ENCODE assay signal across 18 cellular contexts in the genomic region with DNA sequence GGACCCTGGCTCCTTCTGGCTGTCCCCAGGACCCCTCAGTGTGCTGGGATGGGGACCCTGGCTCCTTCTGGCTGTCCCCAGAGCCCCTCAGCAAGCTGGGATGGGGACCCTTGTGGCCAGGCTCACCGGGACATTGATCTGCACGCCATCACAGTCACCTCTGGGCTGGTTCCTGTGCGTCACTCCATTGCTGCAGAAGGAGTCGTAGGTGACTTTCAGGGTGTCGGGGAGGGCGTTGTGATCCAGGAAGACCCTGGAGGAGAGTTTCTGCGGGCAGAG. TPM values are rescaled to one million over a fixed set of nuclear protein-coding genes. Genes with fewer than 3 reads are reported as not detected.
DNase-seq lines count a peak whose midpoint lies in the region; ATAC-seq, FAIRE-seq and TF ChIP-seq lines count a peak whose summit lies in the region.
"Had no signal": no experiment of that assay in that cellular context is flagged by ENCODE, and none has a peak within 500 bp of the region (broad histone marks: within the 10 kb centered on the region; RNA-seq: fewer than 3 reads in every experiment).

No MANE protein-coding gene starts in this region.

- BruUV-seq in GM12878 (replicated peaks; lab: Mats Ljungman, UMichigan), result no TSS peak

- CTCF ChIA-PET in SK-N-SH (lab: Yijun Ruan, JAX) (interaction anchor here (1.1 to 5.5 kb wide), 13 partner anchors 12 to 247 kb away, joined by 3 to 39 read pairs (median 6); no protein-coding TSS in a partner anchor), GM12878 (lab: Yijun Ruan, JAX) (interaction anchor here (1.1 to 5.5 kb wide), 11 partner anchors 11 to 244 kb away, joined by 3 to 80 read pairs (median 5); no protein-coding TSS in a partner anchor)
- CTCF ChIA-PET in CD4-positive, alpha-beta T cell (lab: Charles Lee), result interaction anchor here (1.1 to 5.3 kb wide), 6 partner anchors 18 to 92 kb away, joined by 3 to 56 read pairs (median 4); a partner anchor contains a TSS

- H3K9me2 ChIP-seq in SK-N-SH, result no peaks in the 10 kb centered on the region

- no peak overlapping the region for H3K4me3 ChIP-seq in SK-N-SH (ENCODE audit: low read depth in 2 of 2, low read length in 1 of 2)
- H3K4me3 ChIP-seq in GM12878, result no peak overlapping the region
- H3K4me3 ChIP-seq in uterus, result no peak overlapping the region
- H3K4me3 ChIP-seq: adrenal gland, ovary, SJSA1 had no signal

- H3K36me3 ChIP-seq in SK-N-SH (replicated peaks in 1 of 2; ENCODE audit: control insufficient read depth in 1 of 2, insufficient read depth in 2 of 2, low read length in 1 of 2) (no peaks in the 10 kb centered on the region), GM12878 (ENCODE audit: control insufficient read depth in 2 of 2, insufficient read depth in 2 of 2, low read length in 1 of 2) (peaks cover 3 to 9% of the 10 kb centered on the region in 2 experiments; a peak in 3 of 4 replicates), uterus (no peaks in the 10 kb centered on the region)
- H3K36me3 ChIP-seq: adrenal gland, brain microvascular endothelial cell, ovary had no signal

- H3K27ac Mint-ChIP-seq in CD4-positive, alpha-beta T cell, result peak overlapping the region; percentile 79
- no peak overlapping the region for H3K27ac Mint-ChIP-seq in nephron progenitor cell
- H3K27ac Mint-ChIP-seq: stimulated activated naive B cell treated with anti-CD40 and anti-IgM and Interleukin-4, amounts not matched to agents 10 μg/mL and 1 μg/mL and 100 μg/mL, for 72 hours had no signal

- H3F3A ChIP-seq in SK-N-SH (replicated peaks; ENCODE audit: insufficient read depth), result no peaks in the 10 kb centered on the region

- ATAC-seq in SK-N-SH treated with all-trans-retinoic acid at 6 μM for 48 hours, result peak; percentile 6; the same call in 1 of the 3 replicates
- no peak for ATAC-seq in CD4-positive, alpha-beta T cell (ENCODE audit: poor library complexity)
- ATAC-seq in GM12878, result peak; percentile 9
- no peak for ATAC-seq in GM19455 (IDR thresholded peaks at IDR 0.05; ENCODE audit: unreplicated experiment)

- peaks cover 0 to 5% of the 10 kb centered on the region in 2 experiments; a peak in 1 of 4 replicates for H3K4me1 ChIP-seq in SK-N-SH (ENCODE audit: control insufficient read depth in 1 of 2, insufficient read depth in 2 of 2, low read depth in 1 of 2, low read length in 1 of 2)
- no peaks in the 10 kb centered on the region for H3K4me1 ChIP-seq in GM12878 (ENCODE audit: control insufficient read depth, insufficient read depth, low read length)
- no peaks in the 10 kb centered on the region for H3K4me1 ChIP-seq in uterus
- H3K4me1 ChIP-seq: adrenal gland had no signal

- SMC1A ChIA-PET in GM12878 (lab: Charles Lee; ENCODE audit: uncharacterized antibody, unreplicated experiment), result interaction anchor here (0.6 to 6.1 kb wide), 2 partner anchors 36 to 40 kb away, joined by 3 to 56 read pairs; no protein-coding TSS in a partner anchor

- H3K4me1 Mint-ChIP-seq in CD4-positive, alpha-beta T cell (ENCODE audit: low read depth), result peaks cover 15% of the 10 kb centered on the region
- peaks cover 21% of the 10 kb centered on the region for H3K4me1 Mint-ChIP-seq in nephron progenitor cell

- no peak for TF ChIP-seq EP300 in SK-N-SH (IDR thresholded peaks at IDR 0.05; ENCODE audit: borderline replicate concordance in 1 of 2, low read depth in 1 of 2, low read length in 1 of 2)
- no peak for TF ChIP-seq EP300 in GM12878 (IDR thresholded peaks at IDR 0.05; ENCODE audit: borderline replicate concordance in 1 of 2, control insufficient read depth in 1 of 2, low read depth in 2 of 2, low read length in 2 of 2)

- H3K27me3 ChIP-seq in SK-N-SH (ENCODE audit: insufficient read depth) (peaks cover 5% of the 10 kb centered on the region; the same call in 1 of the 2 replicates), GM12878 (replicated peaks in 1 of 2; ENCODE audit: control insufficient read depth in 2 of 2, insufficient read depth in 2 of 2, low read length in 1 of 2) (no peaks in the 10 kb centered on the region), uterus (no peaks in the 10 kb centered on the region)
- H3K27me3 ChIP-seq in CD4-positive, alpha-beta T cell (ENCODE audit: control insufficient read depth, insufficient read depth, low read length), result no peaks in the 10 kb centered on the region
- H3K27me3 ChIP-seq: adrenal gland, ovary, SJSA1 had no signal

- H3K9me3 Mint-ChIP-seq in CD4-positive, alpha-beta T cell, result no peaks in the 10 kb centered on the region
- no peaks in the 10 kb centered on the region for H3K9me3 Mint-ChIP-seq in nephron progenitor cell
- H3K9me3 Mint-ChIP-seq: stimulated activated naive B cell treated with anti-CD40 and anti-IgM and Interleukin-4, amounts not matched to agents 10 μg/mL and 1 μg/mL and 100 μg/mL, for 72 hours; T-helper 1 cell treated with Interleukin-12 subunit alpha and Interleukin-12 subunit beta and Interleukin-4 antibody, amounts not matched to agents 30 μg/mL and 1 μg/mL, for 36 hours had no signal

- H4K20me1 ChIP-seq in SK-N-SH (ENCODE audit: insufficient read depth), result no peaks in the 10 kb centered on the region
- no peaks in the 10 kb centered on the region for H4K20me1 ChIP-seq in GM12878 (ENCODE audit: control insufficient read depth, insufficient read depth)

- H3K9me3 ChIP-seq in SK-N-SH (no peaks in the 10 kb centered on the region), GM12878 (replicated peaks; ENCODE audit: control insufficient read depth, insufficient read depth, low read length) (no peaks in the 10 kb centered on the region), uterus (no peaks in the 10 kb centered on the region)
- no peaks in the 10 kb centered on the region for H3K9me3 ChIP-seq in CD4-positive, alpha-beta T cell (ENCODE audit: control insufficient read depth, low read length)
- H3K9me3 ChIP-seq: adrenal gland, ovary, SJSA1 had no signal

- intact Hi-C loops in CD4-positive, alpha-beta T cell (cut with DNase I, micrococcal nuclease), result loop anchor here (1.0 to 2.0 kb wide), 2 partner anchors 18 kb away; no protein-coding TSS in a partner anchor
- intact Hi-C loops in GM12878 (cut with micrococcal nuclease; ENCODE audit: unreplicated experiment) (no loop called here), uterus (cut with DNase I; ENCODE audit: low total_unique reads) (no loop called here)

- no peak for TF ChIP-seq CTCF in SK-N-SH (IDR thresholded peaks at IDR 0.05)
- TF ChIP-seq CTCF in CD4-positive, alpha-beta T cell (IDR thresholded peaks at IDR 0.05), result no peak
- TF ChIP-seq CTCF in GM12878 (IDR thresholded peaks at IDR 0.05 in 2 of 3, conservative IDR thresholded peaks at IDR 0.05 in 1 of 3; ENCODE audit: control insufficient read depth in 2 of 3, extremely low read depth in 1 of 3, insufficient read depth in 1 of 3, low read depth in 3 of 3, low read length in 3 of 3), result no peak
- TF ChIP-seq CTCF in nephron progenitor cell (IDR thresholded peaks at IDR 0.05), result no peak
- TF ChIP-seq CTCF in uterus (IDR thresholded peaks at IDR 0.05), result no peak

- H3K27me3 Mint-ChIP-seq in CD4-positive, alpha-beta T cell, result no peaks in the 10 kb centered on the region
- peaks cover 23% of the 10 kb centered on the region for H3K27me3 Mint-ChIP-seq in nephron progenitor cell (ENCODE audit: low read depth, poor library complexity)
- H3K27me3 Mint-ChIP-seq: stimulated activated naive B cell treated with anti-CD40 and anti-IgM and Interleukin-4, amounts not matched to agents 10 μg/mL and 1 μg/mL and 100 μg/mL, for 72 hours had no signal

- WGBS in SK-N-SH (ENCODE audit: low lambda C conversion rate), result no CpG with 5 or more reads among the region's 7 CpGs
- 97% methylated on average over 7 of the region's 7 CpGs for WGBS in GM12878 (ENCODE audit: insufficient coverage, insufficient replicate concordance, low lambda C conversion rate, missing lambda C conversion rate)

- H3K4me2 ChIP-seq in SK-N-SH (no peak overlapping the region), GM12878 (ENCODE audit: control insufficient read depth, insufficient read depth) (no peak overlapping the region)

- no peak for TF ChIP-seq RAD21 in SK-N-SH (IDR thresholded peaks at IDR 0.05; ENCODE audit: low read length)
- no peak for TF ChIP-seq RAD21 in GM12878 (IDR thresholded peaks at IDR 0.05; ENCODE audit: insufficient read depth, low read depth, low read length)

- H3K27ac ChIP-seq in SK-N-SH (ENCODE audit: low read depth in 2 of 2, low read length in 1 of 2) (no peak overlapping the region), GM12878 (ENCODE audit: control insufficient read depth, insufficient read depth) (no peak overlapping the region), uterus (no peak overlapping the region)
- no peak overlapping the region for H3K27ac ChIP-seq in CD4-positive, alpha-beta T cell (ENCODE audit: low read depth, low read length)
- H3K27ac ChIP-seq: 22Rv1, adrenal gland, brain microvascular endothelial cell, ovary had no signal

- no peak overlapping the region for H3K9ac ChIP-seq in SK-N-SH
- H3K9ac ChIP-seq in GM12878 (ENCODE audit: control insufficient read depth, insufficient read depth, low read length), result no peak overlapping the region

- H3K79me2 ChIP-seq in SK-N-SH (ENCODE audit: insufficient read depth) (no peaks in the 10 kb centered on the region), GM12878 (ENCODE audit: control insufficient read depth, insufficient read depth, low read length) (no peaks in the 10 kb centered on the region)

- RAD21 ChIA-PET in GM12878 (lab: Charles Lee; ENCODE audit: unreplicated experiment), result interaction anchor here (1.5 to 3.9 kb wide), 4 partner anchors 34 to 41 kb away, joined by 5 to 32 read pairs (median 6); no protein-coding TSS in a partner anchor

- FAIRE-seq in GM12878 (lab: Jason Lieb, UNC), result no peak
- FAIRE-seq: H54, RCC 7860 had no signal

- in situ Hi-C loops in GM12878 (cut with MboI), result no loop called here

- H2AFZ ChIP-seq in SK-N-SH (ENCODE audit: low read depth) (no peak overlapping the region), GM12878 (ENCODE audit: control insufficient read depth, low read depth, low read length) (no peak overlapping the region)

- DNase-seq in SK-N-SH, result no peak
- no peak for DNase-seq in CD4-positive, alpha-beta T cell
- no peak for DNase-seq in GM12878 (ENCODE audit: low read depth, low spot score)
- peak; percentile 1 for DNase-seq in nephron progenitor cell
- no peak for DNase-seq in uterus
- DNase-seq in foreskin melanocyte, result no peak
- DNase-seq: NCI-H187 treated with DMSO at 0.1 percent for 48 hours had no signal

- POLR2A ChIA-PET in SK-N-SH (lab: Yijun Ruan, JAX) (no interaction called here), GM12878 (lab: Charles Lee) (interaction anchor here (1.1 to 1.8 kb wide), 2 partner anchors 9 to 39 kb away, joined by 3 to 9 read pairs; no protein-coding TSS in a partner anchor)
- POLR2A ChIA-PET in CD4-positive, alpha-beta T cell (lab: Charles Lee), result interaction anchor here (0.8 to 4.6 kb wide), 6 partner anchors 14 to 47 kb away, joined by 3 to 26 read pairs (median 4); a partner anchor contains a TSS

- H3K4me3 Mint-ChIP-seq in CD4-positive, alpha-beta T cell, result no peak overlapping the region
- H3K4me3 Mint-ChIP-seq in nephron progenitor cell, result no peak overlapping the region
- H3K4me3 Mint-ChIP-seq: stimulated activated naive B cell treated with anti-CD40 and anti-IgM and Interleukin-4, amounts not matched to agents 10 μg/mL and 1 μg/mL and 100 μg/mL, for 72 hours; T-helper 1 cell treated with Interleukin-12 subunit alpha and Interleukin-12 subunit beta and Interleukin-4 antibody, amounts not matched to agents 30 μg/mL and 1 μg/mL, for 36 hours had no signal

- peaks cover 55% of the 10 kb centered on the region for H3K36me3 Mint-ChIP-seq in CD4-positive, alpha-beta T cell (ENCODE audit: low read depth)
- H3K36me3 Mint-ChIP-seq in nephron progenitor cell (ENCODE audit: low read depth), result no peaks in the 10 kb centered on the region

- TF ChIP-seq POLR2A in GM12878 (IDR thresholded peaks at IDR 0.05; ENCODE audit: low read depth, low read length) (no peak), uterus (IDR thresholded peaks at IDR 0.05) (no peak)

RNA-seq across cellular contexts. Expression of a gene that starts 19.7 kb away (rescaled TPM):
- polyA plus RNA-seq in SK-N-SH (2012; rRNA removed), result 171 and 196 TPM in 2 replicates
- 173 and 196 TPM in 2 replicates for polyA plus RNA-seq in SK-N-SH (2012; cell fraction: cytosol; rRNA removed)
- polyA plus RNA-seq in SK-N-SH (2012; cell fraction: nucleus; rRNA removed), result 113 and 135 TPM in 2 replicates
- 10 to 100 TPM; 99.0 to 99.5 TPM for total RNA-seq in CD4-positive, alpha-beta T cell
- total RNA-seq in GM12878 (2013; cell fraction: nucleolus; rRNA removed), result 40.3 and 40.4 TPM in 2 replicates
- 46.9 and 48.0 TPM in 2 replicates for total RNA-seq in GM12878 (2014; rRNA removed)
- total RNA-seq in GM12878 (2014; rRNA removed; fragmentation: Illumina TruSeq; extraction: Trizol), result 30.2 and 33.4 TPM in 2 replicates
- 45.5 and 46.7 TPM in 2 replicates for total RNA-seq in GM12878 (2021)
- 19.6 TPM for polyA plus RNA-seq in GM12878 (2011; ENCODE audit: low read depth)
- 44.2 and 49.2 TPM in 2 replicates for polyA plus RNA-seq in GM12878 (2011; rRNA removed)
- 39.6 and 41.6 TPM in 2 replicates for polyA plus RNA-seq in GM12878 (2011; cell fraction: cytosol; rRNA removed)
- polyA plus RNA-seq in GM12878 (2011; cell fraction: nucleus; rRNA removed), result 46.1 and 56.8 TPM in 2 replicates
- polyA plus RNA-seq in GM12878 (2012), result 28.3 and 33.6 TPM in 2 replicates
- 33.2 and 33.8 TPM in 2 replicates for polyA plus RNA-seq in GM12878 (2014; fragmentation: Illumina TruSeq; extraction: Trizol)
- 10 to 100 TPM in 1 of 2 experiments, 1 to 10 TPM in 1; 2.4 to 10.4 TPM for polyA plus RNA-seq in GM12878 (2014; fragmentation: Nextera tagmentation; extraction: Ambion mirVana)
- 39.3 and 43.4 TPM in 2 replicates for polyA plus RNA-seq in GM12878 (2014; rRNA removed)
- 10 to 100 TPM; 49.5 to 56.4 TPM for polyA plus RNA-seq in GM12878 (2016; fragmentation: Nextera tagmentation; extraction: Ambion mirVana)
- 19.2 and 29.2 TPM in 2 replicates for polyA minus RNA-seq in GM12878 (2011; rRNA and poly(A)+ RNA removed)
- 16.7 and 22.1 TPM in 2 replicates for polyA minus RNA-seq in GM12878 (2011; cell fraction: cytosol; rRNA and poly(A)+ RNA removed)
- 11.8 and 15.6 TPM in 2 replicates for polyA minus RNA-seq in GM12878 (2011; cell fraction: nucleus; rRNA and poly(A)+ RNA removed)
- total RNA-seq in uterus, result 100 to 1,000 TPM; 108 to 202 (median 146) TPM

RNA-seq across cellular contexts. Expression of a gene that starts 27.5 kb away (rescaled TPM):
- polyA plus RNA-seq in SK-N-SH (2012; rRNA removed), result 0.67 and 0.77 TPM in 2 replicates
- polyA plus RNA-seq in SK-N-SH (2012; cell fraction: cytosol; rRNA removed), result 0.32 and 0.75 TPM in 2 replicates
- polyA plus RNA-seq in SK-N-SH (2012; cell fraction: nucleus; rRNA removed), result 2.0 TPM in 2 replicates
- 100 to 1,000 TPM; 283 to 284 TPM for total RNA-seq in CD4-positive, alpha-beta T cell
- total RNA-seq in GM12878 (2013; cell fraction: nucleolus; rRNA removed), result 316 and 431 TPM in 2 replicates
- 85.3 and 101 TPM in 2 replicates for total RNA-seq in GM12878 (2014; rRNA removed)
- 25.2 and 31.3 TPM in 2 replicates for total RNA-seq in GM12878 (2014; rRNA removed; fragmentation: Illumina TruSeq; extraction: Trizol)
- total RNA-seq in GM12878 (2021), result 162 and 172 TPM in 2 replicates
- 46.7 TPM for polyA plus RNA-seq in GM12878 (2011; ENCODE audit: low read depth)
- 31.3 and 57.2 TPM in 2 replicates for polyA plus RNA-seq in GM12878 (2011; rRNA removed)
- polyA plus RNA-seq in GM12878 (2011; cell fraction: cytosol; rRNA removed), result 131 and 135 TPM in 2 replicates
- 271 and 308 TPM in 2 replicates for polyA plus RNA-seq in GM12878 (2011; cell fraction: nucleus; rRNA removed)
- polyA plus RNA-seq in GM12878 (2012), result 78.4 and 88.1 TPM in 2 replicates
- 17.2 and 38.7 TPM in 2 replicates for polyA plus RNA-seq in GM12878 (2014; fragmentation: Illumina TruSeq; extraction: Trizol)
- polyA plus RNA-seq in GM12878 (2014; fragmentation: Nextera tagmentation; extraction: Ambion mirVana), result 10 to 100 TPM in 1 of 2 experiments, 1 to 10 TPM in 1; 8.0 to 19.8 TPM
- polyA plus RNA-seq in GM12878 (2014; rRNA removed), result 60.6 and 67.5 TPM in 2 replicates
- polyA plus RNA-seq in GM12878 (2016; fragmentation: Nextera tagmentation; extraction: Ambion mirVana), result 100 to 1,000 TPM; 120 to 128 TPM
- 34.5 and 84.6 TPM in 2 replicates for polyA minus RNA-seq in GM12878 (2011; rRNA and poly(A)+ RNA removed)
- polyA minus RNA-seq in GM12878 (2011; cell fraction: cytosol; rRNA and poly(A)+ RNA removed), result 49.2 and 68.0 TPM in 2 replicates
- 58.9 and 82.0 TPM in 2 replicates for polyA minus RNA-seq in GM12878 (2011; cell fraction: nucleus; rRNA and poly(A)+ RNA removed)
- 10 to 100 TPM; 20.2 to 46.8 (median 21.0) TPM for total RNA-seq in uterus

RNA-seq across cellular contexts. Expression of a gene that starts 46.6 kb away (rescaled TPM):
- 27.1 and 42.9 TPM in 2 replicates for polyA plus RNA-seq in SK-N-SH (2012; rRNA removed)
- 26.2 and 31.9 TPM in 2 replicates for polyA plus RNA-seq in SK-N-SH (2012; cell fraction: cytosol; rRNA removed)
- polyA plus RNA-seq in SK-N-SH (2012; cell fraction: nucleus; rRNA removed), result 27.3 and 39.5 TPM in 2 replicates
- 1 to 10 TPM; 7.7 to 9.1 TPM for total RNA-seq in CD4-positive, alpha-beta T cell
- total RNA-seq in GM12878 (2013; cell fraction: nucleolus; rRNA removed), result 6.2 and 8.6 TPM in 2 replicates
- 39.4 and 40.2 TPM in 2 replicates for total RNA-seq in GM12878 (2014; rRNA removed)
- total RNA-seq in GM12878 (2014; rRNA removed; fragmentation: Illumina TruSeq; extraction: Trizol), result 17.0 and 18.0 TPM in 2 replicates
- total RNA-seq in GM12878 (2021), result 81.3 and 83.2 TPM in 2 replicates
- polyA plus RNA-seq in GM12878 (2011; ENCODE audit: low read depth), result 6.3 TPM
- polyA plus RNA-seq in GM12878 (2011; rRNA removed), result 14.8 and 27.7 TPM in 2 replicates
- polyA plus RNA-seq in GM12878 (2011; cell fraction: cytosol; rRNA removed), result 32.2 and 59.0 TPM in 2 replicates
- 33.4 and 49.2 TPM in 2 replicates for polyA plus RNA-seq in GM12878 (2011; cell fraction: nucleus; rRNA removed)
- polyA plus RNA-seq in GM12878 (2012), result 22.6 and 22.7 TPM in 2 replicates
- polyA plus RNA-seq in GM12878 (2014; fragmentation: Illumina TruSeq; extraction: Trizol), result 1.7 and 5.9 TPM in 2 replicates
- polyA plus RNA-seq in GM12878 (2014; fragmentation: Nextera tagmentation; extraction: Ambion mirVana), result 1 to 10 TPM in 1 of 2 experiments, under 1 TPM in 1; 0.69 to 5.5 TPM
- polyA plus RNA-seq in GM12878 (2014; rRNA removed), result 53.6 and 62.2 TPM in 2 replicates
- 10 to 100 TPM; 69.2 to 75.5 TPM for polyA plus RNA-seq in GM12878 (2016; fragmentation: Nextera tagmentation; extraction: Ambion mirVana)
- polyA minus RNA-seq in GM12878 (2011; rRNA and poly(A)+ RNA removed), result 10.2 and 16.9 TPM in 2 replicates
- polyA minus RNA-seq in GM12878 (2011; cell fraction: cytosol; rRNA and poly(A)+ RNA removed), result 12.4 and 18.7 TPM in 2 replicates
- 2.8 and 6.0 TPM in 2 replicates for polyA minus RNA-seq in GM12878 (2011; cell fraction: nucleus; rRNA and poly(A)+ RNA removed)
- total RNA-seq in uterus, result 10 to 100 TPM in 2 of 4 donors, 1 to 10 TPM in 1, not detected in 1; 8.6 to 24.3 (median 10.5) TPM

Comparison
In these comparisons a context has a peak if more than half of its experiments do, and no peak if none do; other contexts are left out.
1. ATAC-seq: peak in SK-N-SH treated with all-trans-retinoic acid at 6 μM for 48 hours (single experiment) and GM12878 (single experiment); none in CD4-positive, alpha-beta T cell (single experiment) and GM19455 (single experiment).
2. intact Hi-C loops: an anchor here in CD4-positive, alpha-beta T cell (1.0 to 2.0 kb wide); none called in GM12878 and uterus.